9 cellular contexts compared by ENCODE assay signal in the genomic region with DNA sequence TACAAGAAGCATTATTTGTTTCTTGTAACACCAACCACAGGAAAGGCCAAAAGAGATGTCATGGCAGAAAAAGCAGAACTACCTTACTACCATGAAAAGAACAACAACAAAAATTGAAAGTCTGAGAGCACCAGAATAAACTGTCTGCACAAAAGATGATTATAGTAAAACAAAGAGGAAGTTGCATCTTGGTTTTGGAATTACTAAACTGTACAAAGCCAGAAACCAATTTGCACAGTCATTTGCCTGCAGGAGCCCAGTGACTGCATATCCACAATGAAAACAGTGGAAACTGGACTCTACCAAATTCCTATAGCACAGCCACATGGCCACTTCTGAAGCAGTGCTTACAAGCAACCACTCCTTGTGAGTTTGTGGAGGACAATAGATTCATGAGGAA.
A peak's percentile ranks its signal among the peaks of the same experiment; 100 is the strongest.
DNase-seq lines count a peak whose midpoint lies in the region; ATAC-seq, FAIRE-seq and TF ChIP-seq lines count a peak whose summit lies in the region.
"Had no signal": no experiment of that assay in that cellular context is flagged by ENCODE, and none has a peak within 500 bp of the region (broad histone marks: within the 10 kb centered on the region; RNA-seq: fewer than 3 reads in every experiment).

No MANE protein-coding gene starts in this region.

- H2BK120ac ChIP-seq in IMR-90 (ENCODE audit: low read depth, low read length), result no peak overlapping the region

- H3K79me1 ChIP-seq in IMR-90 (ENCODE audit: low read depth in 1 of 2, low read length in 2 of 2), result no peaks in the 10 kb centered on the region

- peak; percentile 90 for FAIRE-seq in GM12891 (lab: Jason Lieb, UNC)
- FAIRE-seq: endometrium had no signal

- peak; percentile 16 for DNase-seq in GM12891 (ENCODE audit: insufficient read length, low spot score)
- DNase-seq in IMR-90, result peak; percentile 68
- DNase-seq in cerebellum (ENCODE audit: low spot score), result peak; percentile 7
- DNase-seq in upper lobe of left lung, result peak in 1 of 2 donors; percentile 37
- DNase-seq in NCI-H1105 treated with DMSO at 0.1 percent for 48 hours (lab: John Stamatoyannopoulos, UW), result no peak
- DNase-seq in thyroid gland, result no peak
- DNase-seq in NCI-H524 (lab: John Stamatoyannopoulos, UW), result no peak

- no peak overlapping the region for H3K4ac ChIP-seq in IMR-90 (ENCODE audit: low read depth, low read length)

- H3K4me1 ChIP-seq in IMR-90 (ENCODE audit: control insufficient read depth, insufficient read depth, low read length) (no peaks in the 10 kb centered on the region), upper lobe of left lung (no peaks in the 10 kb centered on the region), thyroid gland (peaks cover 0 to 7% of the 10 kb centered on the region in 2 donors)

- H2AK9ac ChIP-seq in IMR-90 (replicated peaks; ENCODE audit: low read depth, low read length, poor library complexity), result no peak overlapping the region

- H3K36me3 ChIP-seq in IMR-90 (ENCODE audit: control insufficient read depth, insufficient read depth, low read length) (no peaks in the 10 kb centered on the region), upper lobe of left lung (peaks cover 0 to 18% (median 4%) of the 10 kb centered on the region in 4 donors), thyroid gland (no peaks in the 10 kb centered on the region)

- no peak overlapping the region for H4K8ac ChIP-seq in IMR-90 (ENCODE audit: low read depth in 2 of 2, low read length in 2 of 2)

- H3K14ac ChIP-seq in IMR-90 (replicated peaks; ENCODE audit: low read depth, low read length), result no peak overlapping the region

- no peaks in the 10 kb centered on the region for H3K9me3 ChIP-seq in IMR-90 (ENCODE audit: control insufficient read depth, insufficient read depth, low read length)
- no peaks in the 10 kb centered on the region for H3K9me3 ChIP-seq in upper lobe of left lung
- H3K9me3 ChIP-seq in thyroid gland, result no peaks in the 10 kb centered on the region

- H2AFZ ChIP-seq in IMR-90 (replicated peaks; ENCODE audit: low read length, poor library complexity), result no peak overlapping the region

- ATAC-seq in GM21528 (IDR thresholded peaks at IDR 0.05; ENCODE audit: low FRiP score, unreplicated experiment) (peak; percentile 76), IMR-90 (ENCODE audit: low read depth) (peak; percentile 73), upper lobe of left lung (ENCODE audit: low FRiP score in 2 of 2) (peak; percentile 67 to 74)

- H3K27me3 ChIP-seq in IMR-90 (ENCODE audit: control insufficient read depth, insufficient read depth, low read length) (no peaks in the 10 kb centered on the region), upper lobe of left lung (no peaks in the 10 kb centered on the region), thyroid gland (no peaks in the 10 kb centered on the region)

- H3K4me3 ChIP-seq in IMR-90 (ENCODE audit: insufficient read depth, low read depth, low read length) (no peak overlapping the region), upper lobe of left lung (no peak overlapping the region), thyroid gland (replicated peaks in 1 of 3) (no peak overlapping the region)

- H3K56ac ChIP-seq in IMR-90 (ENCODE audit: extremely low read depth, insufficient read depth, low read length), result no peak overlapping the region

- no peak overlapping the region for H3K4me2 ChIP-seq in IMR-90 (ENCODE audit: low read depth, low read length)

- no peak; the same call in 1 of the 2 replicates for TF ChIP-seq RAD21 in IMR-90 (IDR thresholded peaks at IDR 0.05; ENCODE audit: low read length)

- no peak overlapping the region for H3K23ac ChIP-seq in IMR-90 (ENCODE audit: low read depth, low read length)

- intact Hi-C loops in IMR-90 (cut with micrococcal nuclease) (loop anchor here (5.0 kb wide), 1 partner anchor 354 kb away; no protein-coding TSS in a partner anchor), thyroid gland (cut with DNase I) (no loop called here)

- H4K91ac ChIP-seq in IMR-90 (ENCODE audit: insufficient read depth, low read depth, low read length), result no peak overlapping the region

- no TSS peak for BruUV-seq in IMR-90 (replicated peaks; lab: Mats Ljungman, UMichigan)

- CTCF ChIA-PET in IMR-90 (lab: Yijun Ruan, JAX), result no interaction called here

- no peak overlapping the region for H2BK20ac ChIP-seq in IMR-90 (ENCODE audit: low read depth, low read length)

- no peak overlapping the region for H3K9ac ChIP-seq in IMR-90 (ENCODE audit: low read depth, low read length)

- in situ Hi-C loops in IMR-90 (cut with MboI; ENCODE audit: low sequenced_read_pairs), result no loop called here

- no peak overlapping the region for H2BK5ac ChIP-seq in IMR-90 (ENCODE audit: low read depth, low read length, poor library complexity, severe bottlenecking)

- dilution Hi-C loops in IMR-90 (cut with HindIII; ENCODE audit: low sequenced_read_pairs, unreplicated experiment), result no loop called here

- peaks cover 3% of the 10 kb centered on the region; the same call in 1 of the 2 replicates for H3K9me1 ChIP-seq in IMR-90 (ENCODE audit: insufficient read depth, low read length)

- POLR2A ChIA-PET in IMR-90 (lab: Charles Lee; ENCODE audit: unreplicated experiment), result no interaction called here

- peak in 1 of 4 donors; percentile 10 for TF ChIP-seq EP300 in upper lobe of left lung (IDR thresholded peaks at IDR 0.05)

- H2AK5ac ChIP-seq in IMR-90 (ENCODE audit: low read depth, low read length), result no peak overlapping the region

- no peak overlapping the region for H3K27ac ChIP-seq in IMR-90 (ENCODE audit: insufficient read depth, low read length)
- peak overlapping the region in 3 of 4 donors; percentile 39 to 61 (median 58) for H3K27ac ChIP-seq in upper lobe of left lung
- H3K27ac ChIP-seq in thyroid gland, result no peak overlapping the region

- H4K20me1 ChIP-seq in IMR-90 (ENCODE audit: insufficient read depth, low read length), result no peaks in the 10 kb centered on the region

- no peak for TF ChIP-seq CTCF in IMR-90 (conservative IDR thresholded peaks at IDR 0.05; ENCODE audit: low read depth, low read length)
- TF ChIP-seq CTCF in upper lobe of left lung (IDR thresholded peaks at IDR 0.05), result no peak
- TF ChIP-seq CTCF in thyroid gland (IDR thresholded peaks at IDR 0.05), result no peak

- H2BK15ac ChIP-seq in IMR-90 (ENCODE audit: low read depth, low read length), result no peak overlapping the region

- TF ChIP-seq POLR2A in GM12891 (IDR thresholded peaks at IDR 0.05; ENCODE audit: low read depth, low read length) (no peak), IMR-90 (IDR thresholded peaks at IDR 0.05; ENCODE audit: low read depth, low read length) (no peak), upper lobe of left lung (IDR thresholded peaks at IDR 0.05) (no peak), thyroid gland (IDR thresholded peaks at IDR 0.05) (no peak)

- no peak overlapping the region for H4K5ac ChIP-seq in IMR-90 (ENCODE audit: low read depth, low read length)

- no peak overlapping the region for H3K18ac ChIP-seq in IMR-90 (ENCODE audit: low read depth, low read length)

TF ChIP-seq in GM12891, 5 proteins besides CTCF, POLR2A, EP300 and RAD21:
- no peak for TF ChIP-seq TAF1 (IDR thresholded peaks at IDR 0.05; ENCODE audit: low read depth, low read length)
- TF ChIP-seq SPI1 (IDR thresholded peaks at IDR 0.05; ENCODE audit: low read depth, low read length), result peak; percentile 86
- TF ChIP-seq POLR2AphosphoS5 (IDR thresholded peaks at IDR 0.05; ENCODE audit: low read depth, low read length), result no peak
- TF ChIP-seq POU2F2 (IDR thresholded peaks at IDR 0.05; ENCODE audit: low read depth, low read length), result 0 out of 2 replicates have a peak, but pooled peaks have one; percentile 17
- TF ChIP-seq PAX5 (IDR thresholded peaks at IDR 0.05; ENCODE audit: insufficient read depth, low read length, severe bottlenecking), result no peak

TF ChIP-seq in IMR-90, 13 proteins besides CTCF, POLR2A, EP300 and RAD21:
- TF ChIP-seq SMC3 (IDR thresholded peaks at IDR 0.05; ENCODE audit: low read depth, low read length) (no peak), MAFK (IDR thresholded peaks at IDR 0.05; ENCODE audit: low read depth, low read length) (no peak), BHLHE40 (IDR thresholded peaks at IDR 0.05; ENCODE audit: low read depth, low read length) (no peak), MXI1 (IDR thresholded peaks at IDR 0.05; ENCODE audit: borderline replicate concordance, low read depth, low read length) (no peak), RCOR1 (IDR thresholded peaks at IDR 0.05; ENCODE audit: insufficient replicate concordance, low read length) (no peak), NFE2L2 (IDR thresholded peaks at IDR 0.05; ENCODE audit: low read depth, low read length) (peak; percentile 50; the same call in 1 of the 2 replicates), RFX5 (IDR thresholded peaks at IDR 0.05; ENCODE audit: low read depth, low read length) (no peak)
TF ChIP-seq in IMR-90: peak in this region for 1.

Comparison
In these comparisons a context has a peak if more than half of its experiments do, and no peak if none do; other contexts are left out.
1. DNase-seq: peak in GM12891 (single experiment), IMR-90 (single experiment) and cerebellum (single experiment); none in NCI-H1105 treated with DMSO at 0.1 percent for 48 hours (single experiment), thyroid gland (0 of 2) and NCI-H524 (0 of 2).
2. H3K27ac ChIP-seq: peak in upper lobe of left lung (3 of 4); none in IMR-90 (single experiment) and thyroid gland (0 of 3).
3. Peak in every context shown above with its lines, with median percentiles within 50 percentile points of each other: ATAC-seq.